In genomic region chr9:69027355-69028097, GRCh38 we compare ENCODE assay signal across 8 cellular contexts. TPM values are rescaled to one million over a fixed set of nuclear protein-coding genes. Genes with fewer than 3 reads are reported as not detected.
DNase-seq lines count a peak whose midpoint lies in the region; ATAC-seq, FAIRE-seq and TF ChIP-seq lines count a peak whose summit lies in the region.

No MANE protein-coding gene starts in this region.

- FAIRE-seq in HepG2 (lab: Jason Lieb, UNC), result peak; percentile 94

- no peaks in the 10 kb centered on the region for H3K9me3 ChIP-seq in SJCRH30 (replicated peaks)
- peaks cover 5% of the 10 kb centered on the region for H3K9me3 ChIP-seq in HepG2 (ENCODE audit: low read length)

- no peak for TF ChIP-seq EP300 in HepG2 (IDR thresholded peaks at IDR 0.05; ENCODE audit: low read depth in 2 of 2, low read length in 2 of 2)
- no peak for TF ChIP-seq EP300 in HepG2 (CRISPR knock-in tag; IDR thresholded peaks at IDR 0.05; ENCODE audit: borderline replicate concordance)

- intact Hi-C loops in HepG2 (cut with micrococcal nuclease; ENCODE audit: unreplicated experiment), result loop anchor here (1.0 to 10.0 kb wide), 2 partner anchors 323 to 443 kb away; partner anchors contain the start of gene PIP5K1B

- CTCF ChIA-PET in HepG2 (lab: Yijun Ruan, JAX; ENCODE audit: low intra/inter-chr PET ratio, low total read pairs), result interaction anchor here (1.2 to 4.6 kb wide), 2 partner anchors 28 to 444 kb away, joined by 3 to 48 read pairs; no protein-coding TSS in a partner anchor

- no peak for TF ChIP-seq POLR2A in HepG2 (IDR thresholded peaks at IDR 0.05; ENCODE audit: insufficient read depth in 1 of 2, low read depth in 2 of 2, low read length in 2 of 2)

- H4K20me1 ChIP-seq in HepG2 (ENCODE audit: insufficient read depth, low read length), result no peaks in the 10 kb centered on the region

- no peaks in the 10 kb centered on the region; the same call in 1 of the 2 replicates for H3K4me1 ChIP-seq in SJCRH30
- H3K4me1 ChIP-seq in HepG2 (ENCODE audit: insufficient read depth, low read length), result peaks cover 19% of the 10 kb centered on the region

- H3K36me3 ChIP-seq in SJCRH30 (no peaks in the 10 kb centered on the region), HepG2 (replicated peaks in 1 of 2; ENCODE audit: control insufficient read depth in 1 of 2, insufficient read depth in 2 of 2, low read length in 2 of 2) (no peaks in the 10 kb centered on the region)

- POLR2A ChIA-PET in HepG2 (lab: Yijun Ruan, JAX), result no interaction called here

- TF ChIP-seq RAD21 in HepG2 (CRISPR knock-in tag; IDR thresholded peaks at IDR 0.05), result peak; percentile 38; the same call in 1 of the 2 replicates

- H3K27ac ChIP-seq in SJCRH30, result no peak overlapping the region
- H3K27ac ChIP-seq in HepG2 (ENCODE audit: extremely low read length, insufficient read depth, low read length), result no peak overlapping the region

- peak; percentile 90 for TF ChIP-seq CTCF in LNCaP clone FGC (IDR thresholded peaks at IDR 0.05; ENCODE audit: control insufficient read depth, extremely low read depth, insufficient read depth)
- peak; percentile 79 for TF ChIP-seq CTCF in cardiac fibroblast (IDR thresholded peaks at IDR 0.05; ENCODE audit: low read depth, low read length)
- TF ChIP-seq CTCF in HepG2 (CRISPR knock-in tag; IDR thresholded peaks at IDR 0.05), result peak; percentile 83

- BruUV-seq in HepG2 (replicated peaks; lab: Mats Ljungman, UMichigan), result no TSS peak

- H3K4me3 ChIP-seq in LNCaP clone FGC (ENCODE audit: low read depth, low read length) (no peak overlapping the region), SJCRH30 (no peak overlapping the region), cardiac fibroblast (replicated peaks in 1 of 2; ENCODE audit: low read depth in 2 of 2, low read length in 2 of 2) (no peak overlapping the region), HepG2 (replicated peaks in 1 of 3; ENCODE audit: insufficient read depth in 1 of 3, low read depth in 2 of 3, low read length in 3 of 3) (no peak overlapping the region)

- H3K27me3 ChIP-seq in SJCRH30, result no peaks in the 10 kb centered on the region
- no peaks in the 10 kb centered on the region for H3K27me3 ChIP-seq in HepG2 (ENCODE audit: control insufficient read depth in 1 of 2, insufficient read depth in 2 of 2, low read length in 2 of 2)

- no peaks in the 10 kb centered on the region for H3K79me2 ChIP-seq in HepG2 (ENCODE audit: insufficient read depth, low read length)

- peak; percentile 79 for ATAC-seq in GM21825 (IDR thresholded peaks at IDR 0.05; ENCODE audit: unreplicated experiment)
- peak; percentile 87 for ATAC-seq in HepG2

- no peak overlapping the region for H3K9ac ChIP-seq in HepG2 (ENCODE audit: insufficient read depth, low read depth, low read length)

- DNase-seq in activated naive CD4-positive, alpha-beta T cell treated with Interleukin-2 at 50 U/mL for 16 hours, result peak; percentile 11
- no peak for DNase-seq in activated naive CD4-positive, alpha-beta T cell (lab: John Stamatoyannopoulos, UW)
- DNase-seq in LNCaP clone FGC (ENCODE audit: low read depth) (no peak), SJCRH30 (peak; percentile 39 to 81), cardiac fibroblast (ENCODE audit: low read depth in 2 of 2) (peak; percentile 57 to 68), HepG2 (ENCODE audit: low spot score) (peak; percentile 54), superior temporal gyrus (ENCODE audit: extremely low spot score) (peak; percentile 87)

- in situ Hi-C loops in HepG2 (cut with HindIII; ENCODE audit: extremely low pct_ligation_motif_present, low pct_unique_long_range_greater_than_20kb), result no loop called here

- 5% methylated on average over 5 of the region's 5 CpGs for WGBS in HepG2 (ENCODE audit: low lambda C conversion rate)

- H3K4me2 ChIP-seq in HepG2 (ENCODE audit: low read depth, low read length), result peak overlapping the region; percentile 25; the same call in 1 of the 2 replicates

- no peak overlapping the region for H2AFZ ChIP-seq in HepG2 (ENCODE audit: low read length)

TF ChIP-seq in HepG2, 621 proteins besides CTCF, POLR2A, EP300 and RAD21 (continues in another document):
- TF ChIP-seq SMC3 (IDR thresholded peaks at IDR 0.05; ENCODE audit: low read length), result peak; percentile 61
- TF ChIP-seq ZNF274 (CRISPR knock-in tag; IDR thresholded peaks at IDR 0.05), result no peak
- TF ChIP-seq CEBPG (CRISPR knock-in tag; IDR thresholded peaks at IDR 0.05), result peak; percentile 59; the same call in 1 of the 2 replicates
- peak; percentile 50 for TF ChIP-seq TEAD3 (CRISPR knock-in tag; optimal IDR thresholded peaks at IDR 0.05; ENCODE audit: borderline replicate concordance)
- no peak for TF ChIP-seq HOXA5 (CRISPR knock-in tag; IDR thresholded peaks at IDR 0.05)
- peak; percentile 41; the same call in 1 of the 2 replicates for TF ChIP-seq CEBPB (IDR thresholded peaks at IDR 0.05; ENCODE audit: borderline replicate concordance, low read depth, low read length)
- TF ChIP-seq HMGXB4 (CRISPR knock-in tag; IDR thresholded peaks at IDR 0.05; ENCODE audit: borderline replicate concordance in 1 of 2, low read depth in 1 of 2), result peak in 1 of 2 experiments; percentile 28; a peak in 1 of 4 replicates
- peak; percentile 84 for TF ChIP-seq STAG1 (CRISPR knock-in tag; IDR thresholded peaks at IDR 0.05)

RNA-seq across cellular contexts. Expression of gene FXN, which starts 8.0 kb away (rescaled TPM):
- 13.0 and 14.4 TPM in 2 replicates for total RNA-seq in SJCRH30 (2014; rRNA removed; shearing (Covaris generic))
- 24.1 and 30.0 TPM in 2 replicates for total RNA-seq in HepG2 (2016; rRNA removed; fragmentation: Illumina TruSeq; extraction: Trizol)
- 25.5 and 29.4 TPM in 2 replicates for total RNA-seq in HepG2 (2016; cell fraction: cytosol; rRNA removed; fragmentation: Illumina TruSeq; extraction: Trizol; ENCODE audit: low read depth)
- 24.7 and 31.9 TPM in 2 replicates for total RNA-seq in HepG2 (2016; cell fraction: insoluble cytoplasmic fraction; rRNA removed; fragmentation: Illumina TruSeq; extraction: Trizol)
- total RNA-seq in HepG2 (2016; cell fraction: membrane; rRNA removed; fragmentation: Illumina TruSeq; extraction: Trizol), result 28.9 and 35.6 TPM in 2 replicates
- 15.6 and 16.2 TPM in 2 replicates for total RNA-seq in HepG2 (2016; cell fraction: nucleus; rRNA removed; fragmentation: Illumina TruSeq; extraction: Trizol)
- polyA plus RNA-seq in HepG2 (2011; rRNA removed), result 19.7 and 26.0 TPM in 2 replicates
- 28.8 and 35.4 TPM in 2 replicates for polyA plus RNA-seq in HepG2 (2011; cell fraction: cytosol; rRNA removed)
- polyA plus RNA-seq in HepG2 (2011; cell fraction: nucleus; rRNA removed), result 8.9 and 9.0 TPM in 2 replicates
- 30.1 and 34.1 TPM in 2 replicates for polyA plus RNA-seq in HepG2 (2012)
- polyA plus RNA-seq in HepG2 (2016; cell fraction: cytosol; fragmentation: Illumina TruSeq; extraction: Trizol; ENCODE audit: low read depth), result 109 and 135 TPM in 2 replicates
- 95.1 and 107 TPM in 2 replicates for polyA plus RNA-seq in HepG2 (2016; cell fraction: insoluble cytoplasmic fraction; fragmentation: Illumina TruSeq; extraction: Trizol; ENCODE audit: low read depth)
- polyA plus RNA-seq in HepG2 (2016; cell fraction: membrane; fragmentation: Illumina TruSeq; extraction: Trizol; ENCODE audit: low read depth), result 101 and 113 TPM in 2 replicates
- polyA plus RNA-seq in HepG2 (2016; cell fraction: nucleus; fragmentation: Illumina TruSeq; extraction: Trizol; ENCODE audit: insufficient read depth, low read depth), result 51.3 and 52.8 TPM in 2 replicates
- 11.0 and 13.3 TPM in 2 replicates for polyA minus RNA-seq in HepG2 (2011; rRNA and poly(A)+ RNA removed; ENCODE audit: low replicate concordance)
- 8.1 and 11.8 TPM in 2 replicates for polyA minus RNA-seq in HepG2 (2011; cell fraction: cytosol; rRNA and poly(A)+ RNA removed)
- polyA minus RNA-seq in HepG2 (2011; cell fraction: nucleus; rRNA and poly(A)+ RNA removed), result 12.6 and 14.2 TPM in 2 replicates

RNA-seq across cellular contexts. Expression of gene PRKACG, which starts 13.6 kb away (rescaled TPM):
- total RNA-seq in SJCRH30 (2014; rRNA removed; shearing (Covaris generic)), result not detected in 2 replicates
- total RNA-seq in HepG2 (2016; rRNA removed; fragmentation: Illumina TruSeq; extraction: Trizol), result not detected in 2 replicates
- not detected in 2 replicates for total RNA-seq in HepG2 (2016; cell fraction: cytosol; rRNA removed; fragmentation: Illumina TruSeq; extraction: Trizol; ENCODE audit: low read depth)
- total RNA-seq in HepG2 (2016; cell fraction: insoluble cytoplasmic fraction; rRNA removed; fragmentation: Illumina TruSeq; extraction: Trizol), result not detected in 2 replicates
- not detected in 2 replicates for total RNA-seq in HepG2 (2016; cell fraction: membrane; rRNA removed; fragmentation: Illumina TruSeq; extraction: Trizol)
- total RNA-seq in HepG2 (2016; cell fraction: nucleus; rRNA removed; fragmentation: Illumina TruSeq; extraction: Trizol), result not detected in 2 replicates
- polyA plus RNA-seq in HepG2 (2011; rRNA removed), result not detected in 2 replicates
- polyA plus RNA-seq in HepG2 (2011; cell fraction: cytosol; rRNA removed), result 0.03 TPM in 1 of 2 replicates, not detected in the other
- polyA plus RNA-seq in HepG2 (2011; cell fraction: nucleus; rRNA removed), result not detected in 2 replicates
- not detected in 2 replicates for polyA plus RNA-seq in HepG2 (2012)
- not detected in 2 replicates for polyA plus RNA-seq in HepG2 (2016; cell fraction: cytosol; fragmentation: Illumina TruSeq; extraction: Trizol; ENCODE audit: low read depth)
- polyA plus RNA-seq in HepG2 (2016; cell fraction: insoluble cytoplasmic fraction; fragmentation: Illumina TruSeq; extraction: Trizol; ENCODE audit: low read depth), result not detected in 2 replicates
- polyA plus RNA-seq in HepG2 (2016; cell fraction: membrane; fragmentation: Illumina TruSeq; extraction: Trizol; ENCODE audit: low read depth), result not detected in 2 replicates
- polyA plus RNA-seq in HepG2 (2016; cell fraction: nucleus; fragmentation: Illumina TruSeq; extraction: Trizol; ENCODE audit: insufficient read depth, low read depth), result not detected in 2 replicates
- polyA minus RNA-seq in HepG2 (2011; rRNA and poly(A)+ RNA removed; ENCODE audit: low replicate concordance), result not detected in 2 replicates
- polyA minus RNA-seq in HepG2 (2011; cell fraction: cytosol; rRNA and poly(A)+ RNA removed), result not detected in 2 replicates
- polyA minus RNA-seq in HepG2 (2011; cell fraction: nucleus; rRNA and poly(A)+ RNA removed), result not detected in 2 replicates

Comparison
In these comparisons a context has a peak if more than half of its experiments do, and no peak if none do; other contexts are left out.
1. DNase-seq: peak in activated naive CD4-positive, alpha-beta T cell treated with Interleukin-2 at 50 U/mL for 16 hours (single experiment), SJCRH30 (2 of 2), cardiac fibroblast (2 of 2), HepG2 (single experiment) and superior temporal gyrus (single experiment); none in activated naive CD4-positive, alpha-beta T cell (0 of 4) and LNCaP clone FGC (single experiment).
2. Peak in every context shown above with its lines, with median percentiles within 50 percentile points of each other: CTCF ChIP-seq.